In genomic region chr19:3659746-3660112, GRCh38 we compare ENCODE assay signal across 8 cellular contexts. TPM values are rescaled to one million over a fixed set of nuclear protein-coding genes. Genes with fewer than 3 reads are reported as not detected.
"Had no signal": no experiment of that assay in that cellular context is flagged by ENCODE, and none has a peak within 500 bp of the region (broad histone marks: within the 10 kb centered on the region; RNA-seq: fewer than 3 reads in every experiment).

No MANE protein-coding gene starts in this region.

- DNase-seq: IMR-90, KG1 had no signal

- H3K27ac Mint-ChIP-seq: IgD-negative memory B cell had no signal

- H3K9me3 Mint-ChIP-seq: IgD-negative memory B cell had no signal

- H3K4me3 Mint-ChIP-seq: IgD-negative memory B cell had no signal

- H3K27me3 Mint-ChIP-seq: IgD-negative memory B cell had no signal

- ATAC-seq: HepG2, K562 had no signal

- H3K4me3 ChIP-seq: K562 had no signal

- H3K27ac ChIP-seq: HL-60 had no signal

RNA-seq across cellular contexts. Expression of gene TJP3, which starts 48.5 kb away (rescaled TPM):
- total RNA-seq: HT1080, IMR-90 had no signal

RNA-seq across cellular contexts. Expression of gene TBXA2R, which starts 53.1 kb away (rescaled TPM):
- total RNA-seq: HepG2, HT-29 had no signal
